In the genomic region with DNA sequence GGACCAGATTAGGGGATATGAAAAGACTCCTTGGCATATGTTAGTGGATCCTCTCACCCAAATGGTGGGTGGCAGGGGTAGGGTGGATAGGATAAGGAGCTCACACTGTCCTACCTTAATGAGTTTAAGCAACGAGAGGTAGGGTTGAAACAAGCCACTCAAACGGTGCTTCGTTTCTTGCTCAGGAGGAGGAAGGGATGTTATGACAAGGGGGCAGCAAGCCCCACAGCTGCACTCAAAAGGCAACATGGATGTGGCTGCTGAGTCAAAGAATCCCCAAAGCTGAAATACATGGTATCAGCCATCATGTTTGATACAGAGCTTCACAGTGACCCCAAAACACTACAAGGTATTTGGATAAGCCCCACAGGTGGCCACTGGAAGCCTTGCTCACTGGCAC, we compare ENCODE assay signal across 21 cellular contexts. TPM values are rescaled to one million over a fixed set of nuclear protein-coding genes. Genes with fewer than 3 reads are reported as not detected.
DNase-seq lines count a peak whose midpoint lies in the region; ATAC-seq and TF ChIP-seq lines count a peak whose summit lies in the region.
"Had no signal": no experiment of that assay in that cellular context is flagged by ENCODE, and none has a peak within 500 bp of the region (broad histone marks: within the 10 kb centered on the region; RNA-seq: fewer than 3 reads in every experiment).

No MANE protein-coding gene starts in this region.

- no peaks in the 10 kb centered on the region for H3K79me2 ChIP-seq in OCI-LY3 (ENCODE audit: low read length)

- 57 to 72% (median 70%) methylated on average over 3 of the region's 3 CpGs for WGBS in psoas muscle, 3 donors

- no peaks in the 10 kb centered on the region for H3K9me3 Mint-ChIP-seq in activated CD8-positive, alpha-beta memory T cell treated with anti-CD3 and anti-CD28 coated beads, Interleukin-2, amount 10 ng/mL, durations not matched to agents 7 days and 5 days (ENCODE audit: low read depth)
- H3K9me3 Mint-ChIP-seq: CD14-positive monocyte; CD4-positive, alpha-beta T cell; CD8-positive, alpha-beta memory T cell had no signal

- no peak overlapping the region for H3K9ac ChIP-seq in OCI-LY3 (ENCODE audit: low read length)
- H3K9ac ChIP-seq: BLaER1 treated with 17β-estradiol and CSF1 and Interleukin-3, amounts not matched to agents 10 nM and 100 nM had no signal

- CTCF ChIA-PET in activated CD8-positive, alpha-beta memory T cell treated with anti-CD3 and anti-CD28 coated beads, Interleukin-2, amount 10 ng/mL, durations not matched to agents 7 days and 5 days (lab: Charles Lee) = interaction anchor here (1.0 to 5.3 kb wide), 7 partner anchors 13 to 329 kb away, joined by 3 to 24 read pairs (median 5); a partner anchor contains a TSS

- H3K4me1 Mint-ChIP-seq in activated CD8-positive, alpha-beta memory T cell treated with anti-CD3 and anti-CD28 coated beads, Interleukin-2, amount 10 ng/mL, durations not matched to agents 7 days and 5 days = no peaks in the 10 kb centered on the region
- H3K4me1 Mint-ChIP-seq: CD14-positive monocyte; CD8-positive, alpha-beta memory T cell had no signal

- H3K4me1 ChIP-seq in OCI-LY3 (ENCODE audit: low read length) (peaks cover 6% of the 10 kb centered on the region; the same call in 1 of the 2 replicates), psoas muscle (no peaks in the 10 kb centered on the region)
- H3K4me1 ChIP-seq: BE2C; BLaER1 treated with 17β-estradiol and CSF1 and Interleukin-3, amounts not matched to agents 10 nM and 100 nM had no signal

- H3K36me3 Mint-ChIP-seq in activated CD8-positive, alpha-beta memory T cell treated with anti-CD3 and anti-CD28 coated beads, Interleukin-2, amount 10 ng/mL, durations not matched to agents 7 days and 5 days = no peaks in the 10 kb centered on the region
- H3K36me3 Mint-ChIP-seq: CD14-positive monocyte; CD8-positive, alpha-beta memory T cell had no signal

- H3K27me3 Mint-ChIP-seq in activated CD8-positive, alpha-beta memory T cell treated with anti-CD3 and anti-CD28 coated beads, Interleukin-2, amount 10 ng/mL, durations not matched to agents 7 days and 5 days = peaks cover 7% of the 10 kb centered on the region

- peak; percentile 39 for ATAC-seq in activated CD8-positive, alpha-beta memory T cell treated with anti-CD3 and anti-CD28 coated beads, Interleukin-2, amount 10 ng/mL, durations not matched to agents 7 days and 5 days
- ATAC-seq in psoas muscle (no peak), GM21786 (IDR thresholded peaks at IDR 0.05; ENCODE audit: unreplicated experiment) (no peak)

- intact Hi-C loops in posterior vena cava (cut with DNase I) (no loop called here), psoas muscle (cut with DNase I) (no loop called here)

- 0 out of 2 replicates have a peak overlapping the region, but pooled peaks have one; percentile 33 for H2AFZ ChIP-seq in OCI-LY3 (ENCODE audit: low read depth, low read length)

- H3K4me3 ChIP-seq in OCI-LY3 (ENCODE audit: low read length) (no peak overlapping the region), psoas muscle (no peak overlapping the region)
- H3K4me3 ChIP-seq: BLaER1 treated with 17β-estradiol and CSF1 and Interleukin-3, amounts not matched to agents 10 nM and 100 nM; GM12878 had no signal

- H3K27ac ChIP-seq in OCI-LY3 (ENCODE audit: low read length) = no peak overlapping the region
- no peak overlapping the region for H3K27ac ChIP-seq in psoas muscle
- H3K27ac ChIP-seq: 22Rv1; BLaER1 treated with 17β-estradiol and CSF1 and Interleukin-3, amounts not matched to agents 10 nM and 100 nM had no signal

- H3K27me3 ChIP-seq in OCI-LY3 (ENCODE audit: low read depth, low read length) (no peaks in the 10 kb centered on the region), psoas muscle (ENCODE audit: insufficient read depth in 3 of 3, low read length in 2 of 3) (peaks cover 0 to 3% (median 0%) of the 10 kb centered on the region in 3 donors)
- H3K27me3 ChIP-seq: BE2C; BLaER1 treated with 17β-estradiol and CSF1 and Interleukin-3, amounts not matched to agents 10 nM and 100 nM had no signal

- H4K20me1 ChIP-seq in OCI-LY3 (ENCODE audit: insufficient read depth, low read length) = no peaks in the 10 kb centered on the region
- H4K20me1 ChIP-seq: BLaER1 treated with 17β-estradiol and CSF1 and Interleukin-3, amounts not matched to agents 10 nM and 100 nM had no signal

- no peak for DNase-seq in activated CD8-positive, alpha-beta memory T cell treated with anti-CD3 and anti-CD28 coated beads, Interleukin-2, amount 10 ng/mL, durations not matched to agents 7 days and 5 days
- DNase-seq in activated CD8-positive, alpha-beta memory T cell treated with anti-CD3 and anti-CD28 coated beads, Interleukin-2, amount 50 U/mL, for 48 hours = no peak
- peak; percentile 41 for DNase-seq in posterior vena cava (ENCODE audit: low spot score)
- no peak for DNase-seq in psoas muscle
- DNase-seq: ACHN; AML-193; BE2C; CD4-positive, alpha-beta T cell; CD8-positive, alpha-beta memory T cell; DMS 273 treated with DMSO at 0.1 percent for 48 hours; DMS79; EL; GDM1; GOT3; HCEC 1CT had no signal

- no peak overlapping the region for H3K4me3 Mint-ChIP-seq in activated CD8-positive, alpha-beta memory T cell treated with anti-CD3 and anti-CD28 coated beads, Interleukin-2, amount 10 ng/mL, durations not matched to agents 7 days and 5 days
- H3K4me3 Mint-ChIP-seq: CD14-positive monocyte; CD4-positive, alpha-beta T cell; CD8-positive, alpha-beta memory T cell had no signal

- no peaks in the 10 kb centered on the region for H3K9me3 ChIP-seq in OCI-LY3 (ENCODE audit: insufficient read depth, low read length)
- no peaks in the 10 kb centered on the region for H3K9me3 ChIP-seq in psoas muscle
- H3K9me3 ChIP-seq: BE2C; BLaER1 treated with 17β-estradiol and CSF1 and Interleukin-3, amounts not matched to agents 10 nM and 100 nM had no signal

- TF ChIP-seq CTCF in OCI-LY3 (IDR thresholded peaks at IDR 0.05; ENCODE audit: low read depth, low read length) = no peak
- TF ChIP-seq CTCF in psoas muscle (IDR thresholded peaks at IDR 0.05) = no peak

- H3K4me2 ChIP-seq in OCI-LY3 (ENCODE audit: low read length) = no peak overlapping the region
- H3K4me2 ChIP-seq: BLaER1 treated with 17β-estradiol and CSF1 and Interleukin-3, amounts not matched to agents 10 nM and 100 nM had no signal

- H3K36me3 ChIP-seq in OCI-LY3 (replicated peaks; ENCODE audit: low read depth, low read length) = no peaks in the 10 kb centered on the region
- H3K36me3 ChIP-seq in psoas muscle (ENCODE audit: insufficient read depth in 1 of 2, low read depth in 1 of 2) = no peaks in the 10 kb centered on the region
- H3K36me3 ChIP-seq: BE2C; BLaER1 treated with 17β-estradiol and CSF1 and Interleukin-3, amounts not matched to agents 10 nM and 100 nM had no signal

- no peak overlapping the region for H3K27ac Mint-ChIP-seq in activated CD8-positive, alpha-beta memory T cell treated with anti-CD3 and anti-CD28 coated beads, Interleukin-2, amount 10 ng/mL, durations not matched to agents 7 days and 5 days
- H3K27ac Mint-ChIP-seq: CD4-positive, alpha-beta T cell; CD8-positive, alpha-beta memory T cell had no signal

RNA-seq across cellular contexts. Expression of a gene that starts 8.4 kb away (rescaled TPM):
- total RNA-seq in activated CD8-positive, alpha-beta memory T cell treated with anti-CD3 and anti-CD28 coated beads, Interleukin-2, amount 10 ng/mL, durations not matched to agents 7 days and 5 days = 10 to 100 TPM; 91.4 to 96.0 TPM
- total RNA-seq in posterior vena cava (10 to 100 TPM; 47.3 to 48.3 TPM), psoas muscle (100 to 1,000 TPM in 2 of 4 donors, 10 to 100 TPM in 2; 58.8 to 153 (median 97.6) TPM)
- polyA plus RNA-seq in psoas muscle = 100 to 1,000 TPM in 2 of 3 donors, 10 to 100 TPM in 1; 86.0 to 262 (median 166) TPM

RNA-seq across cellular contexts. Expression of a gene that starts 20.0 kb away (rescaled TPM):
- total RNA-seq in activated CD8-positive, alpha-beta memory T cell treated with anti-CD3 and anti-CD28 coated beads, Interleukin-2, amount 10 ng/mL, durations not matched to agents 7 days and 5 days = 100 to 1,000 TPM; 469 to 508 TPM
- total RNA-seq in posterior vena cava (10 to 100 TPM; 78.7 to 79.7 TPM), psoas muscle (100 to 1,000 TPM in 2 of 4 donors, 10 to 100 TPM in 2; 90.9 to 114 (median 102) TPM)
- polyA plus RNA-seq in psoas muscle = 100 to 1,000 TPM in 1 of 3 donors, 10 to 100 TPM in 2; 63.2 to 173 (median 84.1) TPM

RNA-seq across cellular contexts. Expression of a gene that starts 20.1 kb away (rescaled TPM):
- total RNA-seq in activated CD8-positive, alpha-beta memory T cell treated with anti-CD3 and anti-CD28 coated beads, Interleukin-2, amount 10 ng/mL, durations not matched to agents 7 days and 5 days = 1 to 10 TPM; 1.3 to 3.1 TPM
- 10 to 100 TPM; 11.1 to 17.4 TPM for total RNA-seq in posterior vena cava
- total RNA-seq in psoas muscle = 1 to 10 TPM; 1.2 to 1.9 (median 1.5) TPM
- under 1 TPM; 0.42 to 0.87 (median 0.52) TPM for polyA plus RNA-seq in psoas muscle
- polyA plus RNA-seq: CD14-positive monocyte, GM12878 had no signal

Comparison
In these comparisons a context has a peak if more than half of its experiments do, and no peak if none do; other contexts are left out.
1. RNA of a gene that starts 20.0 kb away (total RNA-seq): 469 to 508 TPM in activated CD8-positive, alpha-beta memory T cell treated with anti-CD3 and anti-CD28 coated beads, Interleukin-2, amount 10 ng/mL, durations not matched to agents 7 days and 5 days; 90.9 to 114 TPM in psoas muscle and 78.7 to 79.7 TPM in posterior vena cava; every median in the first group is over 4 times any median in the second.